ENCODE assay signal across 8 cellular contexts in the genomic region with DNA sequence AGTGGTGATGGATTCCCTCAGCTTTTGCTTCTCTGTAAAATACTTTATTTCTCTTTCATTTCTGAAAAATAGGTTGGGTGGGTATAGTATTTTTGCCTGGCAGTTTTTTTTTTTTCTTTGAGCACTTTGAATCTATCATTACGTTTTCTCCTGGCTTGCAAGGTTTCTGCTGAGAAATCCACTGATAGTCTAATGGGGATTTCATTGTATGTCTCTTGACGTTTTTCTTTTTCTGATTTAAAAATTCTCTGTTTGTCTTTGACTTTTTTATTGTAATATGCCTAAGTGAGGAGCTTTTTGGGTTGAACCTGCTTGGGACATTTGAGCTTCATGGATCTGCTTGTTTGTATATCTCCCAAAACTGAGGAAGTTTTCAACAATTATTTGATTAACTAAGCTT.
"Had no signal": no experiment of that assay in that cellular context is flagged by ENCODE, and none has a peak within 500 bp of the region (broad histone marks: within the 10 kb centered on the region; RNA-seq: fewer than 3 reads in every experiment).

No MANE protein-coding gene starts in this region.

- FAIRE-seq: G401.6, GM12878, GM12891, GM12892, GM18507, GM19239 had no signal

- H3K4me3 ChIP-seq: GM12878 had no signal

- DNase-seq: GDM1, GF-D8 had no signal
